36 cellular contexts compared by ENCODE assay signal in genomic region chr2:52537588-52537987, GRCh38.
"Had no signal": no experiment of that assay in that cellular context is flagged by ENCODE, and none has a peak within 500 bp of the region (broad histone marks: within the 10 kb centered on the region; RNA-seq: fewer than 3 reads in every experiment).

No MANE protein-coding gene starts in this region.

- H3K9me3 Mint-ChIP-seq: activated CD4-positive, alpha-beta memory T cell treated with anti-CD3 and anti-CD28 coated beads, Interleukin-2, amount 10 ng/mL, durations not matched to agents 7 days and 5 days; activated naive CD4-positive, alpha-beta T cell treated with anti-CD3 and anti-CD28 coated beads, Interleukin-2, amount 10 ng/mL, durations not matched to agents 7 days and 5 days had no signal

- H3K4me1 Mint-ChIP-seq: activated CD4-positive, alpha-beta memory T cell treated with anti-CD3 and anti-CD28 coated beads, Interleukin-2, amount 10 ng/mL, durations not matched to agents 7 days and 5 days; activated CD4-positive, alpha-beta T cell treated with anti-CD3 and anti-CD28 coated beads, Interleukin-2, amount 10 ng/mL, durations not matched to agents 7 days and 5 days; activated naive CD4-positive, alpha-beta T cell treated with anti-CD3 and anti-CD28 coated beads, Interleukin-2, amount 10 ng/mL, durations not matched to agents 7 days and 5 days; activated naive CD8-positive, alpha-beta T cell treated with anti-CD3 and anti-CD28 coated beads, Interleukin-2, amount 10 ng/mL, durations not matched to agents 7 days and 5 days; T-helper 17 cell had no signal

- H3K4me3 Mint-ChIP-seq: activated CD4-positive, alpha-beta memory T cell treated with anti-CD3 and anti-CD28 coated beads, Interleukin-2, amount 10 ng/mL, durations not matched to agents 7 days and 5 days; activated CD4-positive, alpha-beta T cell treated with anti-CD3 and anti-CD28 coated beads, Interleukin-2, amount 10 ng/mL, durations not matched to agents 7 days and 5 days; activated naive CD4-positive, alpha-beta T cell treated with anti-CD3 and anti-CD28 coated beads, Interleukin-2, amount 10 ng/mL, durations not matched to agents 7 days and 5 days; activated naive CD8-positive, alpha-beta T cell treated with anti-CD3 and anti-CD28 coated beads, Interleukin-2, amount 10 ng/mL, durations not matched to agents 7 days and 5 days; activated T-cell treated with anti-CD3 and anti-CD28 coated beads, Interleukin-2, amount 50 U/mL, for 24 hours; activated T-cell treated with anti-CD3 and anti-CD28 coated beads, Interleukin-2, amount 50 U/mL, for 72 hours; T-helper 17 cell; T-helper 2 cell treated with Interferon-gamma antibody and Interleukin-4, amounts not matched to agents 5 μg/mL and 100 μg/mL, for 36 hours had no signal

- H3K27me3 Mint-ChIP-seq: activated CD4-positive, alpha-beta memory T cell treated with anti-CD3 and anti-CD28 coated beads, Interleukin-2, amount 10 ng/mL, durations not matched to agents 7 days and 5 days; activated CD4-positive, alpha-beta T cell treated with anti-CD3 and anti-CD28 coated beads, Interleukin-2, amount 10 ng/mL, durations not matched to agents 7 days and 5 days; activated naive CD4-positive, alpha-beta T cell treated with anti-CD3 and anti-CD28 coated beads, Interleukin-2, amount 10 ng/mL, durations not matched to agents 7 days and 5 days; activated naive CD8-positive, alpha-beta T cell treated with anti-CD3 and anti-CD28 coated beads, Interleukin-2, amount 10 ng/mL, durations not matched to agents 7 days and 5 days; activated T-cell treated with anti-CD3 and anti-CD28 coated beads, Interleukin-2, amount 50 U/mL, for 24 hours; T-helper 17 cell had no signal

- DNase-seq: activated CD4-positive, alpha-beta memory T cell treated with anti-CD3 and anti-CD28 coated beads, Interleukin-2, amount 10 ng/mL, durations not matched to agents 7 days and 5 days; activated CD4-positive, alpha-beta T cell treated with anti-CD3 and anti-CD28 coated beads for 1 hour; activated CD4-positive, alpha-beta T cell treated with anti-CD3 and anti-CD28 coated beads for 4 hours; activated CD4-positive, alpha-beta T cell treated with anti-CD3 and anti-CD28 coated beads, Interleukin-2, amount 10 ng/mL, durations not matched to agents 7 days and 5 days; activated CD4-positive, alpha-beta T cell treated with anti-CD3 and anti-CD28 coated beads, Interleukin-2, amount 50 U/mL, for 4 hours; activated CD4-positive, CD25-positive, alpha-beta regulatory T cell; activated CD8-positive, alpha-beta memory T cell treated with anti-CD3 and anti-CD28 coated beads, Interleukin-2, amount 50 U/mL, for 48 hours; activated gamma-delta T cell; activated naive CD4-positive, alpha-beta T cell; activated naive CD4-positive, alpha-beta T cell treated with anti-CD3 and anti-CD28 coated beads, Interleukin-2, amount 10 ng/mL, durations not matched to agents 7 days and 5 days; activated naive CD8-positive, alpha-beta T cell treated with anti-CD3 and anti-CD28 coated beads, Interleukin-2, amount 10 ng/mL, durations not matched to agents 7 days and 5 days; activated T-cell treated with anti-CD3 and anti-CD28 coated beads for 4 hours; activated T-cell treated with anti-CD3 and anti-CD28 coated beads, Interleukin-2, amount 50 U/mL, for 24 hours; activated T-cell treated with anti-CD3 and anti-CD28 coated beads, Interleukin-2, amount 50 U/mL, for 72 hours; amygdala; aorta; central memory CD4-positive, alpha-beta T cell; cerebellar nuclear complex; colonic mucosa; effector CD8-positive, alpha-beta T cell; esophagus squamous epithelium; foreskin melanocyte; heart right ventricle; T-helper 1 cell; T-helper 17 cell; T1000; WERI-Rb-1 had no signal

- H3K36me3 ChIP-seq: breast epithelium, cardiac muscle cell, colonic mucosa, esophagus squamous epithelium, gastroesophageal sphincter, heart right ventricle, WERI-Rb-1 had no signal

- H3K4me3 ChIP-seq: body of pancreas, breast epithelium, cardiac muscle cell, colonic mucosa, esophagus squamous epithelium, gastroesophageal sphincter, heart right ventricle had no signal

- FAIRE-seq: endometrium, endothelial cell of umbilical vein had no signal

- H3K27ac Mint-ChIP-seq: activated CD4-positive, alpha-beta memory T cell treated with anti-CD3 and anti-CD28 coated beads, Interleukin-2, amount 10 ng/mL, durations not matched to agents 7 days and 5 days; activated CD4-positive, alpha-beta T cell treated with anti-CD3 and anti-CD28 coated beads, Interleukin-2, amount 10 ng/mL, durations not matched to agents 7 days and 5 days; activated naive CD4-positive, alpha-beta T cell treated with anti-CD3 and anti-CD28 coated beads, Interleukin-2, amount 10 ng/mL, durations not matched to agents 7 days and 5 days; activated naive CD4-positive, alpha-beta T cell treated with anti-CD3 and anti-CD28 coated beads, Interleukin-2, amount 50 U/mL, for 72 hours; activated naive CD8-positive, alpha-beta T cell treated with anti-CD3 and anti-CD28 coated beads, Interleukin-2, amount 10 ng/mL, durations not matched to agents 7 days and 5 days; activated T-cell treated with anti-CD3 and anti-CD28 coated beads, Interleukin-2, amount 50 U/mL, for 24 hours; activated T-cell treated with anti-CD3 and anti-CD28 coated beads, Interleukin-2, amount 50 U/mL, for 72 hours; T-helper 17 cell; T-helper 2 cell treated with Interferon-gamma antibody and Interleukin-4, amounts not matched to agents 5 μg/mL and 100 μg/mL, for 36 hours had no signal

- H3K9me3 ChIP-seq: body of pancreas, breast epithelium, colonic mucosa, esophagus squamous epithelium, gastroesophageal sphincter had no signal

- H3K27ac ChIP-seq: body of pancreas, breast epithelium, cardiac muscle cell, colonic mucosa, epithelial cell of prostate, esophagus squamous epithelium, gastroesophageal sphincter, heart right ventricle, WERI-Rb-1 had no signal

- ATAC-seq: activated naive CD4-positive, alpha-beta T cell treated with anti-CD3 and anti-CD28 coated beads, Interleukin-2, amount 50 U/mL, for 72 hours; activated T-cell treated with anti-CD3 and anti-CD28 coated beads, Interleukin-2, amount 50 U/mL, for 72 hours; body of pancreas; gastroesophageal sphincter; heart right ventricle; T-helper 17 cell had no signal

- H3K4me1 ChIP-seq: body of pancreas, breast epithelium, colonic mucosa, esophagus squamous epithelium, gastroesophageal sphincter, heart right ventricle had no signal

- H3K36me3 Mint-ChIP-seq: activated naive CD4-positive, alpha-beta T cell treated with anti-CD3 and anti-CD28 coated beads, Interleukin-2, amount 10 ng/mL, durations not matched to agents 7 days and 5 days; activated naive CD4-positive, alpha-beta T cell treated with anti-CD3 and anti-CD28 coated beads, Interleukin-2, amount 50 U/mL, for 72 hours; activated naive CD8-positive, alpha-beta T cell treated with anti-CD3 and anti-CD28 coated beads, Interleukin-2, amount 10 ng/mL, durations not matched to agents 7 days and 5 days had no signal

- H3K27me3 ChIP-seq: body of pancreas, breast epithelium, cardiac muscle cell, colonic mucosa, esophagus squamous epithelium, gastroesophageal sphincter, heart right ventricle had no signal
